3 cellular contexts compared by ENCODE assay signal in the genomic region with DNA sequence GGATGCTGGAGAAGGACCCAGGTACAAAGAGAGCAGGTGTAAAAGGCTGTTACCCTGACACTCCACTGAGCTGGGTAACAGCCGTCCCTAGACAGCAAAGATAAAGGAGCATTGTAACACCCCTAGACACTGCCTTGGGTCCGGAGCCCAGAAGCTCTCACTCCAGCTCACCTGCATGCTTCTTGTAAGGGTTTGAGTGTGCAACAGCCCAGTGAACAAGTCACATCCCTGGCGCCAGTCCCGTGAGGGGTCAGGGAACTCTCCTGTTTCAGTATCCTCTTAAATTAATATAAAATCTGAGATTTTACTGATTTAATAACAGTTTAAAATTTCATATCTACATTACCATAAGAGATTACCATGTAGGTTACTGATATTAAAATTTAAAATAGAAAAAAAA.
"Had no signal": no experiment of that assay in that cellular context is flagged by ENCODE, and none has a peak within 500 bp of the region (broad histone marks: within the 10 kb centered on the region; RNA-seq: fewer than 3 reads in every experiment).

No MANE protein-coding gene starts in this region.

- DNase-seq: GDM1, GF-D8 had no signal

- H3K4me3 ChIP-seq: GM12878 had no signal
